Comparison of ENCODE assay signal across 1 cellular context in the genomic region with DNA sequence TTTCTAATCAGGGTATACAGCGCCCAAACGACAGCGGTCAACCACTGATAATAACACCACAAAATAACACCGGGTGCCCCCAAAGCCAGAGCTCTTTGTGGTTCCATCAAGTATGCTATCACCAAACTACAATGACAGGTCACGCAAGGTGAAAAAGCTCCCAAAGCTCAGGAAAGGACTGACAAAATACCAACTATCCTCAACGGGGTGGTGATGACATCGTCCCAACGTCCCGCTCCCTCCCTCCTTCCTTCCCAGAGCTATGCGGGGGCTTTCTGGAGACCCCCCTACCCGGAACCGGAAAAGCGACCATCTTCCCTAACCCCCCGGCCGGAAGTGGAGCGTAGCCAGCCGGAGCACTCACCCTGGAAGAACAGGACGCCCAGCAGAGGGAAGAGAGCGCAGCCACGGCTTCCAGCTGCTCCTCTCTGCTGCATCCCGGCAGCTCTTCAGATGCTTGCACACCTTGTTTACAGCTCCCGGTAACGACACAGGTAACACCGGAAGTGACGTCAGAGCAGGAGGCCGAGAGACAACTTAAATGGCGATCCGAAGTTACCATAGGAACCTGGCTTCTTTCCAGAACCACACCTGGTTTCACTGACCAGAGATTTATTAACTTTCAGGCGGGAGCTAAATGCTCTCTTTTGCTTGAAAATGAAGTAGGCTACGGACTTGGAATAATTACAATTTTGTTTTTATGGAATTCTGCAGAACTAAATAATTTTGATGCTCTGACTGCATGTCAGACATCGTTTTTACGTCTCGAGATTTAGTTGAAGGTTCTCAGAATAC.
TF ChIP-seq lines count a peak whose summit lies in the region.

A gene with protein sequence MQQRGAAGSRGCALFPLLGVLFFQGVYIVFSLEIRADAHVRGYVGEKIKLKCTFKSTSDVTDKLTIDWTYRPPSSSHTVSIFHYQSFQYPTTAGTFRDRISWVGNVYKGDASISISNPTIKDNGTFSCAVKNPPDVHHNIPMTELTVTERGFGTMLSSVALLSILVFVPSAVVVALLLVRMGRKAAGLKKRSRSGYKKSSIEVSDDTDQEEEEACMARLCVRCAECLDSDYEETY (minus strand): TSS at position 508 of the 795 bp plus-strand sequence. CDS start 71 bp downstream, at position 437.

TF ChIP-seq in GM12878, 131 proteins besides CTCF, POLR2A, EP300 and RAD21 (continued from another document and continues in another):
- TF ChIP-seq, protein P1, sequence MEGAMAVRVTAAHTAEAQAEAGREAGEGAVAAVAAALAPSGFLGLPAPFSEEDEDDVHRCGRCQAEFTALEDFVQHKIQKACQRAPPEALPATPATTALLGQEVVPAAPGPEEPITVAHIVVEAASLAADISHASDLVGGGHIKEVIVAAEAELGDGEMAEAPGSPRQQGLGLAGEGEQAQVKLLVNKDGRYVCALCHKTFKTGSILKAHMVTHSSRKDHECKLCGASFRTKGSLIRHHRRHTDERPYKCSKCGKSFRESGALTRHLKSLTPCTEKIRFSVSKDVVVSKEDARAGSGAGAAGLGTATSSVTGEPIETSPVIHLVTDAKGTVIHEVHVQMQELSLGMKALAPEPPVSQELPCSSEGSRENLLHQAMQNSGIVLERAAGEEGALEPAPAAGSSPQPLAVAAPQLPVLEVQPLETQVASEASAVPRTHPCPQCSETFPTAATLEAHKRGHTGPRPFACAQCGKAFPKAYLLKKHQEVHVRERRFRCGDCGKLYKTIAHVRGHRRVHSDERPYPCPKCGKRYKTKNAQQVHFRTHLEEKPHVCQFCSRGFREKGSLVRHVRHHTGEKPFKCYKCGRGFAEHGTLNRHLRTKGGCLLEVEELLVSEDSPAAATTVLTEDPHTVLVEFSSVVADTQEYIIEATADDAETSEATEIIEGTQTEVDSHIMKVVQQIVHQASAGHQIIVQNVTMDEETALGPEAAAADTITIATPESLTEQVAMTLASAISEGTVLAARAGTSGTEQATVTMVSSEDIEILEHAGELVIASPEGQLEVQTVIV (IDR thresholded peaks at IDR 0.05; ENCODE audit: borderline replicate concordance, partially characterized antibody) = peak; percentile 44
- TF ChIP-seq RB1 (IDR thresholded peaks at IDR 0.05; ENCODE audit: borderline replicate concordance) (peak; percentile 74), ZNF217 (IDR thresholded peaks at IDR 0.05) (peak; percentile 67; the same call in 1 of the 2 replicates), ZZZ3 (IDR thresholded peaks at IDR 0.05; ENCODE audit: control insufficient read depth, insufficient read length, low read depth) (no peak), ETV6 (conservative IDR thresholded peaks at IDR 0.05 in 1 of 2, IDR thresholded peaks at IDR 0.05 in 1 of 2; ENCODE audit: borderline replicate concordance in 1 of 2, low read depth in 1 of 2) (peak in 1 of 2 experiments; percentile 79; a peak in 2 of 4 replicates), KDM1A (IDR thresholded peaks at IDR 0.05; ENCODE audit: borderline replicate concordance) (no peak), SP1 (IDR thresholded peaks at IDR 0.05; ENCODE audit: low read depth, low read length) (no peak), CREM (IDR thresholded peaks at IDR 0.05; ENCODE audit: low read depth) (peak; percentile 97), POLR2AphosphoS2 (IDR thresholded peaks at IDR 0.05; ENCODE audit: low read depth, low read length) (no peak), ZNF24 (IDR thresholded peaks at IDR 0.05) (no peak), BCL11A (IDR thresholded peaks at IDR 0.05; ENCODE audit: low read depth, low read length) (0 out of 2 replicates have a peak, but pooled peaks have one; percentile 24), EZH2 (IDR thresholded peaks at IDR 0.05; ENCODE audit: borderline replicate concordance, control insufficient read depth, low read depth, low read length) (no peak), IRF4 (IDR thresholded peaks at IDR 0.05; ENCODE audit: low read depth, low read length) (no peak), MYC (IDR thresholded peaks at IDR 0.05; ENCODE audit: insufficient read depth, insufficient read length, insufficient replicate concordance, low read length, severe bottlenecking) (no peak), CHD2 (IDR thresholded peaks at IDR 0.05; ENCODE audit: borderline replicate concordance, low read depth, low read length) (peak; percentile 46; the same call in 1 of the 2 replicates), RFX5 (IDR thresholded peaks at IDR 0.05; ENCODE audit: low read depth, low read length) (no peak), EGR1 (IDR thresholded peaks at IDR 0.05; ENCODE audit: borderline replicate concordance in 1 of 2, low read depth in 2 of 2, low read length in 2 of 2) (peak in 1 of 2 experiments; percentile 61; a peak in 1 of 3 replicates), SIN3A (IDR thresholded peaks at IDR 0.05; ENCODE audit: low read depth, low read length) (peak; percentile 20; the same call in 1 of the 2 replicates), IKZF1 (conservative IDR thresholded peaks at IDR 0.05) (peak; percentile 86), BMI1 (IDR thresholded peaks at IDR 0.05; ENCODE audit: borderline replicate concordance) (peak; percentile 96)
- TF ChIP-seq, protein P2, sequence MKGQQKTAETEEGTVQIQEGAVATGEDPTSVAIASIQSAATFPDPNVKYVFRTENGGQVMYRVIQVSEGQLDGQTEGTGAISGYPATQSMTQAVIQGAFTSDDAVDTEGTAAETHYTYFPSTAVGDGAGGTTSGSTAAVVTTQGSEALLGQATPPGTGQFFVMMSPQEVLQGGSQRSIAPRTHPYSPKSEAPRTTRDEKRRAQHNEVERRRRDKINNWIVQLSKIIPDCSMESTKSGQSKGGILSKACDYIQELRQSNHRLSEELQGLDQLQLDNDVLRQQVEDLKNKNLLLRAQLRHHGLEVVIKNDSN (IDR thresholded peaks at IDR 0.05; ENCODE audit: borderline replicate concordance, extremely low read length, insufficient read depth, low read depth, low read length) = no peak
- TF ChIP-seq, protein P3, sequence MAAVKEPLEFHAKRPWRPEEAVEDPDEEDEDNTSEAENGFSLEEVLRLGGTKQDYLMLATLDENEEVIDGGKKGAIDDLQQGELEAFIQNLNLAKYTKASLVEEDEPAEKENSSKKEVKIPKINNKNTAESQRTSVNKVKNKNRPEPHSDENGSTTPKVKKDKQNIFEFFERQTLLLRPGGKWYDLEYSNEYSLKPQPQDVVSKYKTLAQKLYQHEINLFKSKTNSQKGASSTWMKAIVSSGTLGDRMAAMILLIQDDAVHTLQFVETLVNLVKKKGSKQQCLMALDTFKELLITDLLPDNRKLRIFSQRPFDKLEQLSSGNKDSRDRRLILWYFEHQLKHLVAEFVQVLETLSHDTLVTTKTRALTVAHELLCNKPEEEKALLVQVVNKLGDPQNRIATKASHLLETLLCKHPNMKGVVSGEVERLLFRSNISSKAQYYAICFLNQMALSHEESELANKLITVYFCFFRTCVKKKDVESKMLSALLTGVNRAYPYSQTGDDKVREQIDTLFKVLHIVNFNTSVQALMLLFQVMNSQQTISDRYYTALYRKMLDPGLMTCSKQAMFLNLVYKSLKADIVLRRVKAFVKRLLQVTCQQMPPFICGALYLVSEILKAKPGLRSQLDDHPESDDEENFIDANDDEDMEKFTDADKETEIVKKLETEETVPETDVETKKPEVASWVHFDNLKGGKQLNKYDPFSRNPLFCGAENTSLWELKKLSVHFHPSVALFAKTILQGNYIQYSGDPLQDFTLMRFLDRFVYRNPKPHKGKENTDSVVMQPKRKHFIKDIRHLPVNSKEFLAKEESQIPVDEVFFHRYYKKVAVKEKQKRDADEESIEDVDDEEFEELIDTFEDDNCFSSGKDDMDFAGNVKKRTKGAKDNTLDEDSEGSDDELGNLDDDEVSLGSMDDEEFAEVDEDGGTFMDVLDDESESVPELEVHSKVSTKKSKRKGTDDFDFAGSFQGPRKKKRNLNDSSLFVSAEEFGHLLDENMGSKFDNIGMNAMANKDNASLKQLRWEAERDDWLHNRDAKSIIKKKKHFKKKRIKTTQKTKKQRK (IDR thresholded peaks at IDR 0.05; ENCODE audit: low read depth, low read length) = no peak
- TF ChIP-seq, protein P4, sequence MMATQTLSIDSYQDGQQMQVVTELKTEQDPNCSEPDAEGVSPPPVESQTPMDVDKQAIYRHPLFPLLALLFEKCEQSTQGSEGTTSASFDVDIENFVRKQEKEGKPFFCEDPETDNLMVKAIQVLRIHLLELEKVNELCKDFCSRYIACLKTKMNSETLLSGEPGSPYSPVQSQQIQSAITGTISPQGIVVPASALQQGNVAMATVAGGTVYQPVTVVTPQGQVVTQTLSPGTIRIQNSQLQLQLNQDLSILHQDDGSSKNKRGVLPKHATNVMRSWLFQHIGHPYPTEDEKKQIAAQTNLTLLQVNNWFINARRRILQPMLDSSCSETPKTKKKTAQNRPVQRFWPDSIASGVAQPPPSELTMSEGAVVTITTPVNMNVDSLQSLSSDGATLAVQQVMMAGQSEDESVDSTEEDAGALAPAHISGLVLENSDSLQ (IDR thresholded peaks at IDR 0.05) = peak; percentile 47
- TF ChIP-seq, protein P5, sequence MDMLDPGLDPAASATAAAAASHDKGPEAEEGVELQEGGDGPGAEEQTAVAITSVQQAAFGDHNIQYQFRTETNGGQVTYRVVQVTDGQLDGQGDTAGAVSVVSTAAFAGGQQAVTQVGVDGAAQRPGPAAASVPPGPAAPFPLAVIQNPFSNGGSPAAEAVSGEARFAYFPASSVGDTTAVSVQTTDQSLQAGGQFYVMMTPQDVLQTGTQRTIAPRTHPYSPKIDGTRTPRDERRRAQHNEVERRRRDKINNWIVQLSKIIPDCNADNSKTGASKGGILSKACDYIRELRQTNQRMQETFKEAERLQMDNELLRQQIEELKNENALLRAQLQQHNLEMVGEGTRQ (IDR thresholded peaks at IDR 0.05; ENCODE audit: borderline replicate concordance, low read depth, low read length) = no peak
- TF ChIP-seq, protein P6, sequence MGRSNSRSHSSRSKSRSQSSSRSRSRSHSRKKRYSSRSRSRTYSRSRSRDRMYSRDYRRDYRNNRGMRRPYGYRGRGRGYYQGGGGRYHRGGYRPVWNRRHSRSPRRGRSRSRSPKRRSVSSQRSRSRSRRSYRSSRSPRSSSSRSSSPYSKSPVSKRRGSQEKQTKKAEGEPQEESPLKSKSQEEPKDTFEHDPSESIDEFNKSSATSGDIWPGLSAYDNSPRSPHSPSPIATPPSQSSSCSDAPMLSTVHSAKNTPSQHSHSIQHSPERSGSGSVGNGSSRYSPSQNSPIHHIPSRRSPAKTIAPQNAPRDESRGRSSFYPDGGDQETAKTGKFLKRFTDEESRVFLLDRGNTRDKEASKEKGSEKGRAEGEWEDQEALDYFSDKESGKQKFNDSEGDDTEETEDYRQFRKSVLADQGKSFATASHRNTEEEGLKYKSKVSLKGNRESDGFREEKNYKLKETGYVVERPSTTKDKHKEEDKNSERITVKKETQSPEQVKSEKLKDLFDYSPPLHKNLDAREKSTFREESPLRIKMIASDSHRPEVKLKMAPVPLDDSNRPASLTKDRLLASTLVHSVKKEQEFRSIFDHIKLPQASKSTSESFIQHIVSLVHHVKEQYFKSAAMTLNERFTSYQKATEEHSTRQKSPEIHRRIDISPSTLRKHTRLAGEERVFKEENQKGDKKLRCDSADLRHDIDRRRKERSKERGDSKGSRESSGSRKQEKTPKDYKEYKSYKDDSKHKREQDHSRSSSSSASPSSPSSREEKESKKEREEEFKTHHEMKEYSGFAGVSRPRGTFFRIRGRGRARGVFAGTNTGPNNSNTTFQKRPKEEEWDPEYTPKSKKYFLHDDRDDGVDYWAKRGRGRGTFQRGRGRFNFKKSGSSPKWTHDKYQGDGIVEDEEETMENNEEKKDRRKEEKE (IDR thresholded peaks at IDR 0.05) = no peak
- TF ChIP-seq, protein P7, sequence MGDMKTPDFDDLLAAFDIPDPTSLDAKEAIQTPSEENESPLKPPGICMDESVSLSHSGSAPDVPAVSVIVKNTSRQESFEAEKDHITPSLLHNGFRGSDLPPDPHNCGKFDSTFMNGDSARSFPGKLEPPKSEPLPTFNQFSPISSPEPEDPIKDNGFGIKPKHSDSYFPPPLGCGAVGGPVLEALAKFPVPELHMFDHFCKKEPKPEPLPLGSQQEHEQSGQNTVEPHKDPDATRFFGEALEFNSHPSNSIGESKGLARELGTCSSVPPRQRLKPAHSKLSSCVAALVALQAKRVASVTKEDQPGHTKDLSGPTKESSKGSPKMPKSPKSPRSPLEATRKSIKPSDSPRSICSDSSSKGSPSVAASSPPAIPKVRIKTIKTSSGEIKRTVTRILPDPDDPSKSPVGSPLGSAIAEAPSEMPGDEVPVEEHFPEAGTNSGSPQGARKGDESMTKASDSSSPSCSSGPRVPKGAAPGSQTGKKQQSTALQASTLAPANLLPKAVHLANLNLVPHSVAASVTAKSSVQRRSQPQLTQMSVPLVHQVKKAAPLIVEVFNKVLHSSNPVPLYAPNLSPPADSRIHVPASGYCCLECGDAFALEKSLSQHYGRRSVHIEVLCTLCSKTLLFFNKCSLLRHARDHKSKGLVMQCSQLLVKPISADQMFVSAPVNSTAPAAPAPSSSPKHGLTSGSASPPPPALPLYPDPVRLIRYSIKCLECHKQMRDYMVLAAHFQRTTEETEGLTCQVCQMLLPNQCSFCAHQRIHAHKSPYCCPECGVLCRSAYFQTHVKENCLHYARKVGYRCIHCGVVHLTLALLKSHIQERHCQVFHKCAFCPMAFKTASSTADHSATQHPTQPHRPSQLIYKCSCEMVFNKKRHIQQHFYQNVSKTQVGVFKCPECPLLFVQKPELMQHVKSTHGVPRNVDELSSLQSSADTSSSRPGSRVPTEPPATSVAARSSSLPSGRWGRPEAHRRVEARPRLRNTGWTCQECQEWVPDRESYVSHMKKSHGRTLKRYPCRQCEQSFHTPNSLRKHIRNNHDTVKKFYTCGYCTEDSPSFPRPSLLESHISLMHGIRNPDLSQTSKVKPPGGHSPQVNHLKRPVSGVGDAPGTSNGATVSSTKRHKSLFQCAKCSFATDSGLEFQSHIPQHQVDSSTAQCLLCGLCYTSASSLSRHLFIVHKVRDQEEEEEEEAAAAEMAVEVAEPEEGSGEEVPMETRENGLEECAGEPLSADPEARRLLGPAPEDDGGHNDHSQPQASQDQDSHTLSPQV (IDR thresholded peaks at IDR 0.05) = no peak
- TF ChIP-seq, protein P8, sequence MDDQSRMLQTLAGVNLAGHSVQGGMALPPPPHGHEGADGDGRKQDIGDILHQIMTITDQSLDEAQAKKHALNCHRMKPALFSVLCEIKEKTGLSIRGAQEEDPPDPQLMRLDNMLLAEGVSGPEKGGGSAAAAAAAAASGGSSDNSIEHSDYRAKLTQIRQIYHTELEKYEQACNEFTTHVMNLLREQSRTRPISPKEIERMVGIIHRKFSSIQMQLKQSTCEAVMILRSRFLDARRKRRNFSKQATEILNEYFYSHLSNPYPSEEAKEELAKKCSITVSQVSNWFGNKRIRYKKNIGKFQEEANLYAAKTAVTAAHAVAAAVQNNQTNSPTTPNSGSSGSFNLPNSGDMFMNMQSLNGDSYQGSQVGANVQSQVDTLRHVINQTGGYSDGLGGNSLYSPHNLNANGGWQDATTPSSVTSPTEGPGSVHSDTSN (IDR thresholded peaks at IDR 0.05; ENCODE audit: insufficient replicate concordance, low read depth, low read length) = no peak
